Comparison of ENCODE assay signal across 14 cellular contexts in the genomic region with DNA sequence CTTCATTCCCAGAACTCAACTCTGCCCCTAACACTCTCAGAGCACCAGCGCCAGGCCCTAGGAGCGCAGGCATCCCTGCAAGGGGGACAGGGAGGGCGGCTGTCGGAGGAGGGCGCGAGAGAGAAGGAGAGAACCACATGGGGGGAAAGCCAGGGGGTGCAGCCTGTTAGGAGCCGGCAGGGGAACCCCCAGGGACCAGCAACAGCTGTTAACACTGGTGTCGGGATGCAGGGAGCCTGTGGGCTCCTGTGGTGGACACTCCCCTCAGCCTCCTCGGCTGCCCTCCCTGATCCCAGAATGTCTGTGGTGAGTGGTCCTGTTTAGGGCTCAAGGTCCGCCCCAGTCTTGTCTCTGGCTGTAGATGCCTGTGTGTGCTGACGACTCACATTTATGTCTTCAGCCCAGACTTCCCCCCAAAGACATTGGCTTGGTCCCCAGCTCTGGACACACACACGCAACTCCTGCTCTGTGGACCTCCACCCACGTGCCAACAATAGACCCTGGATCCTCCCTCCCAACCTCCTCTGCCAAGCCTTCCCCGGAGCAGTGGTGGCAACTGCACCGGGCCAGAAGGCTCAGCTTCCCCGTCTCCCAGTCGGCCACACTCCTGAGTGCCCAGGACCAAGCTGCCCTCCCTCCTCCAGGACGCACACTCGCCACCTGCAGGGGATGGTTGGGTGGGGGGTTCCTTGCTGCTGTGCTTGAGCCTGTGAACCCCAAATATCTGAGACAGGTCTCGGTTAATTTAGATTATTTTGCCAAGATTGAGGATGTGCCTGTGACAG. TPM values are rescaled to one million over a fixed set of nuclear protein-coding genes. Genes with fewer than 3 reads are reported as not detected.
DNase-seq lines count a peak whose midpoint lies in the region; ATAC-seq and TF ChIP-seq lines count a peak whose summit lies in the region.
"Had no signal": no experiment of that assay in that cellular context is flagged by ENCODE, and none has a peak within 500 bp of the region (broad histone marks: within the 10 kb centered on the region; RNA-seq: fewer than 3 reads in every experiment).

No MANE protein-coding gene starts in this region.

- no peaks in the 10 kb centered on the region for H3K9me3 Mint-ChIP-seq in activated naive CD8-positive, alpha-beta T cell treated with anti-CD3 and anti-CD28 coated beads, Interleukin-2, amount 50 U/mL, for 24 hours
- H3K9me3 Mint-ChIP-seq: natural killer cell treated with Interleukin-12 subunit alpha and Interleukin-12 subunit beta and Interleukin-15 and Interleukin-18, amount 100 ng/mL, for 72 hours had no signal

- H3K36me3 ChIP-seq in A673 (ENCODE audit: insufficient read depth, low read length, poor library complexity, severe bottlenecking), result no peaks in the 10 kb centered on the region
- H3K36me3 ChIP-seq: tibial artery had no signal

- H3K27ac Mint-ChIP-seq in activated naive CD8-positive, alpha-beta T cell treated with anti-CD3 and anti-CD28 coated beads, Interleukin-2, amount 50 U/mL, for 24 hours, result peak overlapping the region; percentile 19
- H3K27ac Mint-ChIP-seq: natural killer cell treated with Interleukin-12 subunit alpha and Interleukin-12 subunit beta and Interleukin-15 and Interleukin-18, amount 100 ng/mL, for 72 hours had no signal

- no peak overlapping the region for H3K27ac ChIP-seq in A673 (ENCODE audit: low read depth, low read length, poor library complexity, severe bottlenecking)
- no peak overlapping the region for H3K27ac ChIP-seq in coronary artery
- H3K27ac ChIP-seq: tibial artery had no signal

- BruUV-seq in A673 (replicated peaks; lab: Mats Ljungman, UMichigan), result no TSS peak

- H3K9me3 ChIP-seq in A673 (ENCODE audit: low read depth, low read length, poor library complexity, severe bottlenecking), result no peaks in the 10 kb centered on the region
- H3K9me3 ChIP-seq: tibial artery had no signal

- H3K4me3 ChIP-seq in A673 (ENCODE audit: low read depth, low read length, poor library complexity, severe bottlenecking), result no peak overlapping the region
- H3K4me3 ChIP-seq in coronary artery, result no peak overlapping the region
- H3K4me3 ChIP-seq: tibial artery had no signal

- TF ChIP-seq CTCF in A673 (conservative IDR thresholded peaks at IDR 0.05; ENCODE audit: low read depth, low read length) (peak; percentile 52), GM20000 (IDR thresholded peaks at IDR 0.05; ENCODE audit: extremely low read depth, missing control alignments) (no peak), coronary artery (IDR thresholded peaks at IDR 0.05) (no peak)

- H3K27me3 ChIP-seq in A673 (replicated peaks; ENCODE audit: insufficient read depth, low read depth, low read length, poor library complexity), result no peaks in the 10 kb centered on the region

- H3K27me3 Mint-ChIP-seq in activated naive CD8-positive, alpha-beta T cell treated with anti-CD3 and anti-CD28 coated beads, Interleukin-2, amount 50 U/mL, for 24 hours, result peaks cover 17% of the 10 kb centered on the region

- H3K4me1 Mint-ChIP-seq in activated naive CD8-positive, alpha-beta T cell treated with anti-CD3 and anti-CD28 coated beads, Interleukin-2, amount 50 U/mL, for 24 hours, result peaks cover 50% of the 10 kb centered on the region

- H3K36me3 Mint-ChIP-seq in activated naive CD8-positive, alpha-beta T cell treated with anti-CD3 and anti-CD28 coated beads, Interleukin-2, amount 50 U/mL, for 24 hours (ENCODE audit: low read depth), result no peaks in the 10 kb centered on the region
- H3K36me3 Mint-ChIP-seq: natural killer cell treated with Interleukin-12 subunit alpha and Interleukin-12 subunit beta and Interleukin-15 and Interleukin-18, amount 100 ng/mL, for 72 hours had no signal

- intact Hi-C loops in A673 (cut with micrococcal nuclease; ENCODE audit: unreplicated experiment), result loop anchor here (10.0 kb wide), 1 partner anchor 55 kb away; no protein-coding TSS in a partner anchor

- CTCF ChIA-PET in A673 (lab: Charles Lee), result no interaction called here

- DNase-seq in A673 (ENCODE audit: low spot score), result peak; percentile 57
- DNase-seq in GM20000 (ENCODE audit: low spot score), result peak; percentile 58
- peak; percentile 44 for DNase-seq in activated naive CD8-positive, alpha-beta T cell treated with anti-CD3 and anti-CD28 coated beads, Interleukin-2, amount 50 U/mL, for 24 hours
- peak; percentile 47 for DNase-seq in iPS-NIHi11 (ENCODE audit: low spot score)
- no peak for DNase-seq in nucleus accumbens (lab: John Stamatoyannopoulos, UW)
- DNase-seq in coronary artery (ENCODE audit: low spot score), result no peak
- DNase-seq: activated CD4-positive, alpha-beta T cell treated with anti-CD3 and anti-CD28 coated beads for 4 hours; GOT3; hippocampal formation; tibial artery had no signal

- POLR2A ChIA-PET in A673 (lab: Charles Lee; ENCODE audit: low non-redundant PET), result no interaction called here

- no peaks in the 10 kb centered on the region for H3K4me1 ChIP-seq in A673 (ENCODE audit: insufficient read depth, low read length, poor library complexity, severe bottlenecking)

- no peak overlapping the region for H3K4me3 Mint-ChIP-seq in activated naive CD8-positive, alpha-beta T cell treated with anti-CD3 and anti-CD28 coated beads, Interleukin-2, amount 50 U/mL, for 24 hours
- H3K4me3 Mint-ChIP-seq: CD4-positive, alpha-beta memory T cell; natural killer cell treated with Interleukin-12 subunit alpha and Interleukin-12 subunit beta and Interleukin-15 and Interleukin-18, amount 100 ng/mL, for 72 hours had no signal

- ATAC-seq in activated naive CD8-positive, alpha-beta T cell treated with anti-CD3 and anti-CD28 coated beads, Interleukin-2, amount 50 U/mL, for 24 hours, result peak; percentile 5
- no peak for ATAC-seq in HG03442 (IDR thresholded peaks at IDR 0.05; ENCODE audit: unreplicated experiment)
- no peak for ATAC-seq in HG03457 (IDR thresholded peaks at IDR 0.05; ENCODE audit: unreplicated experiment)
- ATAC-seq: natural killer cell treated with Interleukin-12 subunit alpha and Interleukin-12 subunit beta and Interleukin-15 and Interleukin-18, amount 100 ng/mL, for 72 hours had no signal

RNA-seq across cellular contexts. Expression of a gene that starts 0.8 kb away (rescaled TPM):
- not detected in 2 replicates for total RNA-seq in A673 (2021)
- total RNA-seq: CD4-positive, alpha-beta memory T cell; natural killer cell treated with Interleukin-12 subunit alpha and Interleukin-12 subunit beta and Interleukin-15 and Interleukin-18, amount 100 ng/mL, for 72 hours had no signal

RNA-seq across cellular contexts. Expression of a gene that starts 7.5 kb away (rescaled TPM):
- total RNA-seq in A673 (2021), result 23.3 and 25.5 TPM in 2 replicates

RNA-seq across cellular contexts. Expression of a gene that starts 11.2 kb away (rescaled TPM):
- 5.4 and 8.6 TPM in 2 replicates for total RNA-seq in A673 (2021)

RNA-seq across cellular contexts. Expression of a gene that starts 13.7 kb away (rescaled TPM):
- 24.4 and 34.1 TPM in 2 replicates for total RNA-seq in A673 (2021)

RNA-seq across cellular contexts. Expression of a gene that starts 20.5 kb away (rescaled TPM):
- 87.6 and 99.8 TPM in 2 replicates for total RNA-seq in A673 (2021)

Comparison
In these comparisons a context has a peak if more than half of its experiments do, and no peak if none do; other contexts are left out.
1. DNase-seq: peak in A673 (single experiment), GM20000 (single experiment), activated naive CD8-positive, alpha-beta T cell treated with anti-CD3 and anti-CD28 coated beads, Interleukin-2, amount 50 U/mL, for 24 hours (single experiment) and iPS-NIHi11 (single experiment); none in nucleus accumbens (0 of 56) and coronary artery (single experiment).